1 cellular context compared by ENCODE assay signal in the genomic region with DNA sequence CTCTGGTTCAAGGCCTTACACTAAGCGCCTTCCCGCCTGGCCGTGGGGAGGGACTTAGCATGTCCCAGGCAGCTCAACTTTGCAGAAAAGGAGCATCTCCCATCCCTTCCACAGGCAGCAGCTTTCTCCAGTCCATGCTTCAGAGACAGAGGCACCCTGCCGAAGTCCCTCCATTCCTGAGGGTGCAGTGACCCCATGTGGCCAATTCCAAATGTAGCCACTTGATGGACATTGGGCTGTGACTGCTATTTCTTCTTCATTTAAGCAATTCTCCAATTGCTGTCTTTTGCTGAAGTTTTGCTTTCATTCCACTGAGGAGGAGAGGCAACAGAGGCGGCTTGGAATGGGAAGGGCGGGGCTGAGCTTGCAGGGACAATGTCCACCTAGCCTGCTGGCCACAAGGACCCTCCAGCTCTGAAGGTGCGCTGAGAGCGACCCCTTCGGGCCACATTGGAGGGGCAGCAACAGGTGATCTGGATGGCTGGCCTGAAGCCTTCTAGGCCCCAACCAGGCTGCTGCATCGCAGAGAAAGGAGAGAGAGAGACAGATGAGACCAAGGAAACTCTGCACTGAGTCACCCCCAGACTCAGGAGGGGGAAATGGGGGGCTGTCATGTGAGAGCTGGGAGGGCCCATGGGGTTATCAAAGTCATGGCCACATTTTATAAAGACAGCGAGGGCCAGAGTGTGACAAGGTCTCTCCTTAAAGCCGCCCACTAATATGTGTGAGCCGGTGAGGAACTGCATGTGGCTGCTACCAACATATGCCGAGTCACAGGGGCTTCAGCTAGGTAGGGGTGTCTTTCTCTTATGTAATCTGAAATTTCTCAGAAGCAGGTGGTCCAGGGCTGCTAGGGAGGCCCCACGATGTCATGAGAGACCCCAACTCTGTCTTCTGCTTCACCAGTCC.
TF ChIP-seq lines count a peak whose summit lies in the region.

No MANE protein-coding gene starts in this region.

TF ChIP-seq in K562, 482 proteins besides CTCF, POLR2A, EP300 and RAD21 (continued from another document):
- TF ChIP-seq, protein P1, sequence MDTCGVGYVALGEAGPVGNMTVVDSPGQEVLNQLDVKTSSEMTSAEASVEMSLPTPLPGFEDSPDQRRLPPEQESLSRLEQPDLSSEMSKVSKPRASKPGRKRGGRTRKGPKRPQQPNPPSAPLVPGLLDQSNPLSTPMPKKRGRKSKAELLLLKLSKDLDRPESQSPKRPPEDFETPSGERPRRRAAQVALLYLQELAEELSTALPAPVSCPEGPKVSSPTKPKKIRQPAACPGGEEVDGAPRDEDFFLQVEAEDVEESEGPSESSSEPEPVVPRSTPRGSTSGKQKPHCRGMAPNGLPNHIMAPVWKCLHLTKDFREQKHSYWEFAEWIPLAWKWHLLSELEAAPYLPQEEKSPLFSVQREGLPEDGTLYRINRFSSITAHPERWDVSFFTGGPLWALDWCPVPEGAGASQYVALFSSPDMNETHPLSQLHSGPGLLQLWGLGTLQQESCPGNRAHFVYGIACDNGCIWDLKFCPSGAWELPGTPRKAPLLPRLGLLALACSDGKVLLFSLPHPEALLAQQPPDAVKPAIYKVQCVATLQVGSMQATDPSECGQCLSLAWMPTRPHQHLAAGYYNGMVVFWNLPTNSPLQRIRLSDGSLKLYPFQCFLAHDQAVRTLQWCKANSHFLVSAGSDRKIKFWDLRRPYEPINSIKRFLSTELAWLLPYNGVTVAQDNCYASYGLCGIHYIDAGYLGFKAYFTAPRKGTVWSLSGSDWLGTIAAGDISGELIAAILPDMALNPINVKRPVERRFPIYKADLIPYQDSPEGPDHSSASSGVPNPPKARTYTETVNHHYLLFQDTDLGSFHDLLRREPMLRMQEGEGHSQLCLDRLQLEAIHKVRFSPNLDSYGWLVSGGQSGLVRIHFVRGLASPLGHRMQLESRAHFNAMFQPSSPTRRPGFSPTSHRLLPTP (IDR thresholded peaks at IDR 0.05; ENCODE audit: borderline replicate concordance, extremely low read depth, insufficient read length), result no peak
- TF ChIP-seq KLF10 (CRISPR knock-in tag; IDR thresholded peaks at IDR 0.05) (no peak), SREBF1 (IDR thresholded peaks at IDR 0.05; ENCODE audit: borderline replicate concordance, low read depth, low read length) (no peak), BACH1 (tag; IDR thresholded peaks at IDR 0.05) (no peak), BRCA1 (IDR thresholded peaks at IDR 0.05) (no peak), BRCA1 (CRISPR knock-in tag; IDR thresholded peaks at IDR 0.05) (no peak), NCOA2 (IDR thresholded peaks at IDR 0.05; ENCODE audit: partially characterized antibody in 2 of 2) (no peak), GATA2 (CRISPR knock-in tag; IDR thresholded peaks at IDR 0.05) (no peak), HLTF (IDR thresholded peaks at IDR 0.05) (no peak), ZNF12 (CRISPR knock-in tag; IDR thresholded peaks at IDR 0.05) (no peak), RCOR1 (IDR thresholded peaks at IDR 0.05; ENCODE audit: borderline replicate concordance in 1 of 2, low read depth in 2 of 2, low read length in 2 of 2) (0 out of 4 replicates have a peak, but pooled peaks of 1 of the 2 experiments have one; percentile 23), STAG1 (CRISPR knock-in tag; IDR thresholded peaks at IDR 0.05; ENCODE audit: borderline replicate concordance) (peak; percentile 94), TFAP4 (CRISPR knock-in tag; IDR thresholded peaks at IDR 0.05; ENCODE audit: borderline replicate concordance) (peak; percentile 31; the same call in 1 of the 2 replicates), ARID3A (IDR thresholded peaks at IDR 0.05; ENCODE audit: borderline replicate concordance, low read depth, low read length) (no peak), ZNF764 (CRISPR knock-in tag; IDR thresholded peaks at IDR 0.05; ENCODE audit: low read depth) (no peak), E2F3 (CRISPR knock-in tag; IDR thresholded peaks at IDR 0.05) (no peak), ZNF324 (CRISPR knock-in tag; IDR thresholded peaks at IDR 0.05) (no peak), ZFPM2 (CRISPR knock-in tag; IDR thresholded peaks at IDR 0.05) (no peak), KAT7 (CRISPR knock-in tag; IDR thresholded peaks at IDR 0.05; ENCODE audit: borderline replicate concordance) (no peak), POLR2G (IDR thresholded peaks at IDR 0.05; ENCODE audit: low read depth, low read length) (no peak), SMC3 (conservative IDR thresholded peaks at IDR 0.05; ENCODE audit: insufficient read depth, low read depth, low read length) (peak; percentile 65), EWSR1 (IDR thresholded peaks at IDR 0.05; ENCODE audit: borderline replicate concordance, low read depth, partially characterized antibody) (no peak), ZNF717 (CRISPR knock-in tag; IDR thresholded peaks at IDR 0.05) (no peak), CTBP1 (IDR thresholded peaks at IDR 0.05; ENCODE audit: borderline replicate concordance) (peak; percentile 35; the same call in 1 of the 2 replicates), ZNF121 (CRISPR knock-in tag; conservative IDR thresholded peaks at IDR 0.05) (no peak), RFX1 (IDR thresholded peaks at IDR 0.05) (no peak), SMARCE1 (IDR thresholded peaks at IDR 0.05) (no peak), ZC3H11A (IDR thresholded peaks at IDR 0.05; ENCODE audit: low read depth, low read length) (no peak), PCBP1 (IDR thresholded peaks at IDR 0.05; ENCODE audit: low read depth, low read length, poor library complexity, severe bottlenecking) (no peak), SIN3B (IDR thresholded peaks at IDR 0.05; ENCODE audit: low read depth) (no peak), NFRKB (IDR thresholded peaks at IDR 0.05; ENCODE audit: low read depth) (no peak), ZBTB11 (CRISPR knock-in tag; IDR thresholded peaks at IDR 0.05) (no peak), NFIC (IDR thresholded peaks at IDR 0.05) (no peak)
- TF ChIP-seq, protein P2, sequence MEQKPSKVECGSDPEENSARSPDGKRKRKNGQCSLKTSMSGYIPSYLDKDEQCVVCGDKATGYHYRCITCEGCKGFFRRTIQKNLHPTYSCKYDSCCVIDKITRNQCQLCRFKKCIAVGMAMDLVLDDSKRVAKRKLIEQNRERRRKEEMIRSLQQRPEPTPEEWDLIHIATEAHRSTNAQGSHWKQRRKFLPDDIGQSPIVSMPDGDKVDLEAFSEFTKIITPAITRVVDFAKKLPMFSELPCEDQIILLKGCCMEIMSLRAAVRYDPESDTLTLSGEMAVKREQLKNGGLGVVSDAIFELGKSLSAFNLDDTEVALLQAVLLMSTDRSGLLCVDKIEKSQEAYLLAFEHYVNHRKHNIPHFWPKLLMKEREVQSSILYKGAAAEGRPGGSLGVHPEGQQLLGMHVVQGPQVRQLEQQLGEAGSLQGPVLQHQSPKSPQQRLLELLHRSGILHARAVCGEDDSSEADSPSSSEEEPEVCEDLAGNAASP (IDR thresholded peaks at IDR 0.05), result no peak
- TF ChIP-seq, protein P3, sequence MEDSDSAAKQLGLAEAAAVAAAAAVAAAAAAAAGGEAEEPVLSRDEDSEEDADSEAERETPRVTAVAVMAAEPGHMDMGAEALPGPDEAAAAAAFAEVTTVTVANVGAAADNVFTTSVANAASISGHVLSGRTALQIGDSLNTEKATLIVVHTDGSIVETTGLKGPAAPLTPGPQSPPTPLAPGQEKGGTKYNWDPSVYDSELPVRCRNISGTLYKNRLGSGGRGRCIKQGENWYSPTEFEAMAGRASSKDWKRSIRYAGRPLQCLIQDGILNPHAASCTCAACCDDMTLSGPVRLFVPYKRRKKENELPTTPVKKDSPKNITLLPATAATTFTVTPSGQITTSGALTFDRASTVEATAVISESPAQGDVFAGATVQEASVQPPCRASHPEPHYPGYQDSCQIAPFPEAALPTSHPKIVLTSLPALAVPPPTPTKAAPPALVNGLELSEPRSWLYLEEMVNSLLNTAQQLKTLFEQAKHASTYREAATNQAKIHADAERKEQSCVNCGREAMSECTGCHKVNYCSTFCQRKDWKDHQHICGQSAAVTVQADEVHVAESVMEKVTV (CRISPR knock-in tag; IDR thresholded peaks at IDR 0.05), result peak; percentile 76
- TF ChIP-seq, protein P4, sequence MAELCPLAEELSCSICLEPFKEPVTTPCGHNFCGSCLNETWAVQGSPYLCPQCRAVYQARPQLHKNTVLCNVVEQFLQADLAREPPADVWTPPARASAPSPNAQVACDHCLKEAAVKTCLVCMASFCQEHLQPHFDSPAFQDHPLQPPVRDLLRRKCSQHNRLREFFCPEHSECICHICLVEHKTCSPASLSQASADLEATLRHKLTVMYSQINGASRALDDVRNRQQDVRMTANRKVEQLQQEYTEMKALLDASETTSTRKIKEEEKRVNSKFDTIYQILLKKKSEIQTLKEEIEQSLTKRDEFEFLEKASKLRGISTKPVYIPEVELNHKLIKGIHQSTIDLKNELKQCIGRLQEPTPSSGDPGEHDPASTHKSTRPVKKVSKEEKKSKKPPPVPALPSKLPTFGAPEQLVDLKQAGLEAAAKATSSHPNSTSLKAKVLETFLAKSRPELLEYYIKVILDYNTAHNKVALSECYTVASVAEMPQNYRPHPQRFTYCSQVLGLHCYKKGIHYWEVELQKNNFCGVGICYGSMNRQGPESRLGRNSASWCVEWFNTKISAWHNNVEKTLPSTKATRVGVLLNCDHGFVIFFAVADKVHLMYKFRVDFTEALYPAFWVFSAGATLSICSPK (IDR thresholded peaks at IDR 0.05; ENCODE audit: borderline replicate concordance), result no peak
